Comparison of ENCODE assay signal across 1 cellular context in genomic region chr10:62038609-62039190, GRCh38.
TF ChIP-seq lines count a peak whose summit lies in the region.

No MANE protein-coding gene starts in this region.

TF ChIP-seq in SK-N-SH, 30 proteins besides CTCF, POLR2A, EP300 and RAD21 (continued from another document):
- TF ChIP-seq REST (IDR thresholded peaks at IDR 0.05; ENCODE audit: low read depth, low read length) (no peak), MXI1 (IDR thresholded peaks at IDR 0.05; ENCODE audit: low read depth, low read length) (no peak), FOXM1 (IDR thresholded peaks at IDR 0.05; ENCODE audit: low read depth) (0 out of 2 replicates have a peak, but pooled peaks have one; percentile 44), FOSL2 (IDR thresholded peaks at IDR 0.05; ENCODE audit: borderline replicate concordance, low read depth) (peak; percentile 52; the same call in 1 of the 2 replicates), SMC3 (IDR thresholded peaks at IDR 0.05; ENCODE audit: low read depth, low read length) (peak; percentile 89), GABPA (IDR thresholded peaks at IDR 0.05; ENCODE audit: low read depth) (no peak), YY1 (IDR thresholded peaks at IDR 0.05; ENCODE audit: low read depth) (no peak), EZH2phosphoT487 (IDR thresholded peaks at IDR 0.05; ENCODE audit: borderline replicate concordance, low read depth) (no peak), RCOR1 (IDR thresholded peaks at IDR 0.05; ENCODE audit: low read length) (no peak), TCF12 (IDR thresholded peaks at IDR 0.05) (peak; percentile 92), GATA2 (CRISPR knock-in tag; IDR thresholded peaks at IDR 0.05) (peak; percentile 75), USF1 (IDR thresholded peaks at IDR 0.05; ENCODE audit: borderline replicate concordance, low read depth) (no peak), RXRA (IDR thresholded peaks at IDR 0.05; ENCODE audit: borderline replicate concordance, low read depth) (peak; percentile 29; the same call in 1 of the 2 replicates), FOXJ3 (CRISPR knock-in tag; IDR thresholded peaks at IDR 0.05) (no peak), JUND (IDR thresholded peaks at IDR 0.05) (peak; percentile 72), ELF1 (IDR thresholded peaks at IDR 0.05) (no peak), RFX5 (IDR thresholded peaks at IDR 0.05; ENCODE audit: low read length) (no peak), MAX (IDR thresholded peaks at IDR 0.05; ENCODE audit: low read depth) (peak; percentile 91), IRF3 (IDR thresholded peaks at IDR 0.05; ENCODE audit: low read depth, low read length) (no peak), MEF2A (IDR thresholded peaks at IDR 0.05; ENCODE audit: borderline replicate concordance, low read depth) (peak; percentile 60; the same call in 1 of the 2 replicates), CHD2 (IDR thresholded peaks at IDR 0.05; ENCODE audit: low read length, partially characterized antibody) (no peak)
